12 cellular contexts compared by ENCODE assay signal in the genomic region with DNA sequence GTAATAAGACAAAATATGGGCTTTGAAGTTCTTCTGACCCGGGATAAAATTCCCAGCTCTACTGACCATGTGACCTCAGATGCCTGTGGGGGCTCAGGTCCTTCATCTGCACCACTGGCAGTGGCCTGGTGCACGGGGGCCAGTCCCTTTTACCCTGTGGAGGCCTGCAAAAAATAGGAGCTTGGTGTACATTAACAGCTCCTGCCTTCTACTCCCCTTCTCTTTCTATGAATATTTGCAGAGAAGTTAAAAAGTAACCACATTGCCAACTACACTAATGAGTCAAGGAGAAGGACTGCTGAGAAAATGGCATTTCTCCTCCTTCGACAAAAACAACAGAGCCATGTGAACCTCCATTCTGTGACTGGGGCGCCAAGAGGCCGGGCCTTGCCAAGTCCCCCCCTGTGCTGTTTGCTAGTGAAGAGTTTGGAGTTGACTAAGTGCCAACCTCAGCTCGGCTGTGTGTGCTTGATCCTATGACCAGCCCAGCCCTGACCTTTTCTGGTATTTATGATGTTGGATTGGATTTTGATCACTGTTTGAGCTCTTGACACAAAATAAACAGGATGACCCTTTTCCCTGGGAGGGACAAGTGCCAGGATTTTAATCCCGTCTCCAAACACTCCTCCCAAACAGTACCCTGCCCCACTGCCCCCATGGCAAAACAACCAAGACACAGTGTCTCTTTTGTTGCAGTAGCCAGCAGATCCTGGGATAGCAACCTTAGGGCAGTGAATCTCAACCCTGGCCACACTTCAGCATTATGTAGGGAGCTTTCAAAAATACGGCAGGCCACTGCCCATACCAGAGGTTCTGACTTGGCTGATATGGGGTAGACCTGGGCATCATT.
DNase-seq lines count a peak whose midpoint lies in the region; ATAC-seq and TF ChIP-seq lines count a peak whose summit lies in the region.
"Had no signal": no experiment of that assay in that cellular context is flagged by ENCODE, and none has a peak within 500 bp of the region (broad histone marks: within the 10 kb centered on the region; RNA-seq: fewer than 3 reads in every experiment).

No MANE protein-coding gene starts in this region.

- 17% methylated on average over 8 of the region's 8 CpGs for WGBS in prostate gland

- H3K4me3 Mint-ChIP-seq in T-cell: no peak overlapping the region
- H3K4me3 Mint-ChIP-seq: activated naive CD8-positive, alpha-beta T cell treated with anti-CD3 and anti-CD28 coated beads for 36 hours; T-helper 2 cell treated with Interferon-gamma antibody and Interleukin-4, amounts not matched to agents 5 μg/mL and 100 μg/mL, for 36 hours had no signal

- H3K9me3 Mint-ChIP-seq in T-cell: no peaks in the 10 kb centered on the region
- H3K9me3 Mint-ChIP-seq: activated naive CD8-positive, alpha-beta T cell treated with anti-CD3 and anti-CD28 coated beads for 36 hours had no signal

- no peak for TF ChIP-seq POLR2A in Peyer's patch (IDR thresholded peaks at IDR 0.05)
- no peak for TF ChIP-seq POLR2A in prostate gland (IDR thresholded peaks at IDR 0.05)

- no peaks in the 10 kb centered on the region for H3K27me3 ChIP-seq in Peyer's patch
- no peaks in the 10 kb centered on the region for H3K27me3 ChIP-seq in prostate gland (replicated peaks; ENCODE audit: insufficient read depth)

- ATAC-seq in left cardiac atrium (peak; percentile 46 to 58), HG02938 (IDR thresholded peaks at IDR 0.05; ENCODE audit: unreplicated experiment) (no peak), T-cell (replicated peaks in 1 of 4) (no peak), GM21723 (IDR thresholded peaks at IDR 0.05; ENCODE audit: unreplicated experiment) (no peak)

- H3K36me3 Mint-ChIP-seq in T-cell: no peaks in the 10 kb centered on the region
- H3K36me3 Mint-ChIP-seq: activated naive CD8-positive, alpha-beta T cell treated with anti-CD3 and anti-CD28 coated beads for 36 hours had no signal

- H3K36me3 ChIP-seq in Peyer's patch (no peaks in the 10 kb centered on the region), prostate gland (no peaks in the 10 kb centered on the region)

- CTCF ChIA-PET in T-cell (lab: Charles Lee): no interaction called here

- H3K27ac ChIP-seq in Peyer's patch (peak overlapping the region in 2 of 4 donors; percentile 57 to 59), prostate gland (peak overlapping the region; percentile 26 to 38)

- DNase-seq in COLO668 (lab: John Stamatoyannopoulos, UW; ENCODE audit: unreplicated experiment) (peak; percentile 25), Peyer's patch (peak in 2 of 3 donors; percentile 66 to 71), left cardiac atrium (peak; percentile 58), prostate gland (ENCODE audit: low spot score) (peak; percentile 82), T-cell (no peak), SW480 (ENCODE audit: low spot score) (no peak)
- DNase-seq: activated naive CD8-positive, alpha-beta T cell treated with anti-CD3 and anti-CD28 coated beads for 36 hours; NCI-H2171 treated with DMSO at 0.1 percent for 48 hours had no signal

- peak overlapping the region in 1 of 4 donors; percentile 9 for H3K4me3 ChIP-seq in Peyer's patch
- H3K4me3 ChIP-seq in prostate gland: no peak overlapping the region
- H3K4me3 ChIP-seq: skin epidermis had no signal

- TF ChIP-seq CTCF in Peyer's patch (IDR thresholded peaks at IDR 0.05) (no peak), prostate gland (IDR thresholded peaks at IDR 0.05) (no peak)

- H3K27me3 Mint-ChIP-seq in T-cell: no peaks in the 10 kb centered on the region
- H3K27me3 Mint-ChIP-seq: activated naive CD8-positive, alpha-beta T cell treated with anti-CD3 and anti-CD28 coated beads for 36 hours had no signal

- intact Hi-C loops in left cardiac atrium (cut with DNase I) (no loop called here), prostate gland (cut with DNase I) (no loop called here)

- no peaks in the 10 kb centered on the region for H3K9me3 ChIP-seq in Peyer's patch
- no peaks in the 10 kb centered on the region for H3K9me3 ChIP-seq in prostate gland

- H3K4me1 ChIP-seq in Peyer's patch (peaks cover 0 to 22% (median 0%) of the 10 kb centered on the region in 4 donors), prostate gland (replicated peaks) (no peaks in the 10 kb centered on the region)

- H3K27ac Mint-ChIP-seq in T-cell: no peak overlapping the region
- H3K27ac Mint-ChIP-seq: activated naive CD8-positive, alpha-beta T cell treated with anti-CD3 and anti-CD28 coated beads for 36 hours; T-helper 2 cell treated with Interferon-gamma antibody and Interleukin-4, amounts not matched to agents 5 μg/mL and 100 μg/mL, for 36 hours had no signal

- POLR2A ChIA-PET in T-cell (lab: Charles Lee): no interaction called here

- no peaks in the 10 kb centered on the region for H3K4me1 Mint-ChIP-seq in T-cell
- H3K4me1 Mint-ChIP-seq: activated naive CD8-positive, alpha-beta T cell treated with anti-CD3 and anti-CD28 coated beads for 36 hours had no signal

Comparison
In these comparisons a context has a peak if more than half of its experiments do, and no peak if none do; other contexts are left out.
1. DNase-seq: peak in COLO668 (single experiment), Peyer's patch (2 of 3), left cardiac atrium (single experiment) and prostate gland (single experiment); none in T-cell (0 of 34) and SW480 (single experiment).
2. ATAC-seq: peak in left cardiac atrium (2 of 2); none in HG02938 (single experiment), T-cell (0 of 4) and GM21723 (single experiment).